Comparison of ENCODE assay signal across 16 cellular contexts in genomic region chr1:85146972-85147359, GRCh38. TPM values are rescaled to one million over a fixed set of nuclear protein-coding genes. Genes with fewer than 3 reads are reported as not detected.
DNase-seq lines count a peak whose midpoint lies in the region; FAIRE-seq and TF ChIP-seq lines count a peak whose summit lies in the region.
"Had no signal": no experiment of that assay in that cellular context is flagged by ENCODE, and none has a peak within 500 bp of the region (broad histone marks: within the 10 kb centered on the region; RNA-seq: fewer than 3 reads in every experiment).

No MANE protein-coding gene starts in this region.

- intact Hi-C loops in Calu3 (cut with micrococcal nuclease; ENCODE audit: unreplicated experiment) = no loop called here

- BruUV-seq in Calu3 (replicated peaks; lab: Mats Ljungman, UMichigan) = no TSS peak

- no peaks in the 10 kb centered on the region for H3K9me3 ChIP-seq in MG63
- H3K9me3 ChIP-seq: BLaER1, uterus had no signal

- H3K4me1 ChIP-seq in mesendoderm (ENCODE audit: control insufficient read depth, low read depth, low read length) = peaks cover 2% of the 10 kb centered on the region
- H3K4me1 ChIP-seq: BLaER1, uterus had no signal

- H3K27me3 ChIP-seq in bronchial epithelial cell (ENCODE audit: control insufficient read depth, insufficient read depth, low read length) (no peaks in the 10 kb centered on the region), mesendoderm (ENCODE audit: insufficient read depth, low read length, poor library complexity) (no peaks in the 10 kb centered on the region), MG63 (no peaks in the 10 kb centered on the region)
- H3K27me3 ChIP-seq: BLaER1, uterus had no signal

- no peak overlapping the region for H3K9ac ChIP-seq in mesendoderm (ENCODE audit: low read length)
- H3K9ac ChIP-seq: BLaER1 had no signal

- H3K4me2 ChIP-seq in mesendoderm (ENCODE audit: low read length) = no peak overlapping the region
- H3K4me2 ChIP-seq: BLaER1 had no signal

- H3K27ac ChIP-seq in mesendoderm (ENCODE audit: low read depth, low read length) = no peak overlapping the region
- no peak overlapping the region for H3K27ac ChIP-seq in RWPE1
- H3K27ac ChIP-seq: BLaER1, uterus had no signal

- H3K4me3 ChIP-seq in bronchial epithelial cell (ENCODE audit: low read depth, low read length) = no peak overlapping the region
- H3K4me3 ChIP-seq in mesendoderm (ENCODE audit: low read length) = no peak overlapping the region
- no peak overlapping the region for H3K4me3 ChIP-seq in MG63
- H3K4me3 ChIP-seq: BLaER1, uterus had no signal

- TF ChIP-seq CTCF in Calu3 (IDR thresholded peaks at IDR 0.05; ENCODE audit: unreplicated experiment) = peak; percentile 18
- no peak for TF ChIP-seq CTCF in bronchial epithelial cell (IDR thresholded peaks at IDR 0.05; ENCODE audit: insufficient read depth, low read length, severe bottlenecking)
- no peak for TF ChIP-seq CTCF in RWPE1 (conservative IDR thresholded peaks at IDR 0.05; ENCODE audit: low read depth)

- no peak overlapping the region for H2BK15ac ChIP-seq in mesendoderm (replicated peaks; ENCODE audit: low read depth)

- CTCF ChIA-PET in Calu3 (lab: Charles Lee) (no interaction called here), RWPE1 (lab: Yijun Ruan, JAX) (no interaction called here)

- no peak overlapping the region for H3K18ac ChIP-seq in mesendoderm (ENCODE audit: low read length)

- no peaks in the 10 kb centered on the region for H3K9me3 Mint-ChIP-seq in Calu3 (ENCODE audit: low read depth, unreplicated experiment)

- no peak overlapping the region for H3K23ac ChIP-seq in mesendoderm (ENCODE audit: low read length)

- H3K79me1 ChIP-seq in mesendoderm (ENCODE audit: low read length) = no peaks in the 10 kb centered on the region

- no peak overlapping the region for H3K4me3 Mint-ChIP-seq in Calu3 (ENCODE audit: low read depth, unreplicated experiment)

- no peak overlapping the region for H4K8ac ChIP-seq in mesendoderm (ENCODE audit: low read depth, low read length)

- H3K4me1 Mint-ChIP-seq in Calu3 (ENCODE audit: low read depth, unreplicated experiment) = peaks cover 36% of the 10 kb centered on the region

- no peak overlapping the region for H3K4ac ChIP-seq in mesendoderm (ENCODE audit: low read depth, low read length)

- H2BK5ac ChIP-seq in mesendoderm (ENCODE audit: low read length) = no peak overlapping the region

- no peaks in the 10 kb centered on the region for H3K79me2 ChIP-seq in mesendoderm (ENCODE audit: control insufficient read depth, insufficient read depth, low read length)

- POLR2A ChIA-PET in RWPE1 (lab: Yijun Ruan, JAX; ENCODE audit: low non-redundant PET) = no interaction called here

- no peaks in the 10 kb centered on the region for H3K36me3 Mint-ChIP-seq in Calu3 (ENCODE audit: insufficient read depth, unreplicated experiment)

- H4K5ac ChIP-seq in mesendoderm (ENCODE audit: low read length) = no peak overlapping the region

- DNase-seq in Calu3 = no peak
- peak; percentile 19 for DNase-seq in M059J (ENCODE audit: low read depth)
- DNase-seq in bronchial epithelial cell (ENCODE audit: low read depth) = peak; percentile 37
- DNase-seq in mesendoderm = peak; percentile 30
- DNase-seq in MG63 = no peak
- DNase-seq in frontal cortex (ENCODE audit: low spot score in 2 of 2) = no peak
- no peak for DNase-seq in RWPE1 (ENCODE audit: low spot score)
- DNase-seq in SKM-1 (lab: John Stamatoyannopoulos, UW; ENCODE audit: unreplicated experiment) = no peak
- DNase-seq: activated CD4-positive, alpha-beta T cell treated with anti-CD3 and anti-CD28 coated beads, Interleukin-2, amount 50 U/mL, for 48 hours; amniotic stem cell; kidney; NCI-H510A; T-helper 9 cell; uterus had no signal

- no peak overlapping the region for H2BK120ac ChIP-seq in mesendoderm (ENCODE audit: low read depth, low read length)

- no peaks in the 10 kb centered on the region for H3K27me3 Mint-ChIP-seq in Calu3 (ENCODE audit: unreplicated experiment)

- no peak overlapping the region for H2AK5ac ChIP-seq in mesendoderm (ENCODE audit: low read length)

- FAIRE-seq in bronchial epithelial cell (lab: Jason Lieb, UNC) (no peak), frontal cortex (lab: Jason Lieb, UNC) (no peak)
- FAIRE-seq: G401.6 had no signal

- H3K36me3 ChIP-seq in bronchial epithelial cell (ENCODE audit: control insufficient read depth, insufficient read depth, low read length) (no peaks in the 10 kb centered on the region), mesendoderm (ENCODE audit: control insufficient read depth, insufficient read depth, low read length) (no peaks in the 10 kb centered on the region), MG63 (no peaks in the 10 kb centered on the region)
- H3K36me3 ChIP-seq: BLaER1, uterus had no signal

- H3K27ac Mint-ChIP-seq in Calu3 (ENCODE audit: unreplicated experiment) = no peak overlapping the region

- H3K56ac ChIP-seq in mesendoderm (ENCODE audit: low read length) = no peak overlapping the region

RNA-seq across cellular contexts. Expression of gene SYDE2, which starts 53.9 kb away (rescaled TPM):
- 8.3 and 10.4 TPM in 2 replicates for total RNA-seq in Calu3 (2022)
- total RNA-seq in M059J (2014; rRNA removed; shearing (Covaris generic)) = 2.7 and 4.1 TPM in 2 replicates
- total RNA-seq in bronchial epithelial cell = 3.2 and 4.7 TPM in 2 replicates
- 6.1 TPM for polyA plus RNA-seq in mesendoderm (2013, experiment 1 of 2)
- 6.5 TPM for polyA plus RNA-seq in mesendoderm (2013, experiment 2 of 2)
- total RNA-seq in MG63 (2014; rRNA removed; shearing (Covaris generic); ENCODE audit: low replicate concordance) = 1.3 and 2.8 TPM in 2 replicates
- total RNA-seq in frontal cortex = 6.9 TPM

Comparison
In these comparisons a context has a peak if more than half of its experiments do, and no peak if none do; other contexts are left out.
1. DNase-seq: peak in M059J (single experiment), bronchial epithelial cell (single experiment) and mesendoderm (single experiment); none in Calu3 (single experiment), MG63 (single experiment), frontal cortex (0 of 2), RWPE1 (single experiment) and SKM-1 (single experiment).